ENCODE assay signal across 8 cellular contexts in genomic region chr5:140595538-140595937, GRCh38. TPM values are rescaled to one million over a fixed set of nuclear protein-coding genes. Genes with fewer than 3 reads are reported as not detected.
DNase-seq lines count a peak whose midpoint lies in the region; ATAC-seq and TF ChIP-seq lines count a peak whose summit lies in the region.
"Had no signal": no experiment of that assay in that cellular context is flagged by ENCODE, and none has a peak within 500 bp of the region (broad histone marks: within the 10 kb centered on the region; RNA-seq: fewer than 3 reads in every experiment).

No MANE protein-coding gene starts in this region.

- H3K27me3 ChIP-seq in thoracic aorta (replicated peaks; ENCODE audit: insufficient read depth) = no peaks in the 10 kb centered on the region
- no peaks in the 10 kb centered on the region for H3K27me3 ChIP-seq in CD8-positive, alpha-beta T cell (ENCODE audit: insufficient read depth, low read length)

- TF ChIP-seq CTCF in thoracic aorta (IDR thresholded peaks at IDR 0.05) = no peak
- TF ChIP-seq CTCF in CD8-positive, alpha-beta T cell (IDR thresholded peaks at IDR 0.05) = no peak

- ATAC-seq in Right ventricle myocardium superior (ENCODE audit: poor library complexity) (peak; percentile 86), thoracic aorta (ENCODE audit: insufficient number of reproducible peaks, low FRiP score, low read depth) (no peak), HG03571 (IDR thresholded peaks at IDR 0.05; ENCODE audit: unreplicated experiment) (no peak)
- ATAC-seq in CD8-positive, alpha-beta T cell = no peak

- CTCF ChIA-PET in CD8-positive, alpha-beta T cell (lab: Charles Lee) = no interaction called here

- H3K4me1 ChIP-seq in thoracic aorta (ENCODE audit: control insufficient read depth in 1 of 2, low read depth in 2 of 2) = peaks cover 0 to 12% of the 10 kb centered on the region in 2 donors
- no peaks in the 10 kb centered on the region for H3K4me1 ChIP-seq in CD8-positive, alpha-beta T cell (ENCODE audit: insufficient read depth, low read length)

- no peaks in the 10 kb centered on the region for H3K4me1 Mint-ChIP-seq in CD8-positive, alpha-beta T cell (ENCODE audit: low read depth)

- H3K4me3 ChIP-seq in thoracic aorta = peak overlapping the region; percentile 15
- no peak overlapping the region for H3K4me3 ChIP-seq in CD8-positive, alpha-beta T cell (ENCODE audit: low read depth, low read length)

- no peaks in the 10 kb centered on the region for H3K9me3 ChIP-seq in thoracic aorta
- H3K9me3 ChIP-seq in CD8-positive, alpha-beta T cell (ENCODE audit: low read length) = no peaks in the 10 kb centered on the region

- DNase-seq in NCI-H1436 (lab: John Stamatoyannopoulos, UW) (peak; percentile 2), NCI-H1436 treated with DMSO at 0.1 percent for 48 hours (lab: John Stamatoyannopoulos, UW) (no peak), Right ventricle myocardium superior (no peak), thoracic aorta (ENCODE audit: low spot score) (no peak)
- no peak for DNase-seq in CD8-positive, alpha-beta T cell
- DNase-seq: 8988T; stimulated activated CD4-positive, alpha-beta T cell treated with anti-CD3 and anti-CD28 coated beads, Interleukin-4, amount 100 ng/mL, for 24 hours had no signal

- H3K36me3 ChIP-seq in thoracic aorta = no peaks in the 10 kb centered on the region
- no peaks in the 10 kb centered on the region for H3K36me3 ChIP-seq in CD8-positive, alpha-beta T cell (ENCODE audit: insufficient read depth, low read length)

- peaks cover 7% of the 10 kb centered on the region for H3K27me3 Mint-ChIP-seq in CD8-positive, alpha-beta T cell (ENCODE audit: low read depth)

- intact Hi-C loops in Right ventricle myocardium superior (cut with DNase I) = no loop called here
- intact Hi-C loops in CD8-positive, alpha-beta T cell (cut with DNase I, micrococcal nuclease) = no loop called here

- H3K4me3 Mint-ChIP-seq in CD8-positive, alpha-beta T cell = no peak overlapping the region

- POLR2A ChIA-PET in CD8-positive, alpha-beta T cell (lab: Charles Lee) = no interaction called here

- H3K27ac ChIP-seq in thoracic aorta = peak overlapping the region in 1 of 2 donors; percentile 4
- no peak overlapping the region for H3K27ac ChIP-seq in CD8-positive, alpha-beta T cell (ENCODE audit: low read depth, low read length)

- no peaks in the 10 kb centered on the region for H3K9me3 Mint-ChIP-seq in CD8-positive, alpha-beta T cell

- no peaks in the 10 kb centered on the region for H3K36me3 Mint-ChIP-seq in CD8-positive, alpha-beta T cell

- no peak overlapping the region for H3K27ac Mint-ChIP-seq in CD8-positive, alpha-beta T cell

RNA-seq across cellular contexts. Expression of gene SLC35A4, which starts 30.9 kb away (rescaled TPM):
- total RNA-seq in Right ventricle myocardium superior (81.4 TPM), thoracic aorta (10 to 100 TPM; 21.7 to 40.2 TPM)
- 10 to 100 TPM; 14.8 to 19.4 TPM for total RNA-seq in CD8-positive, alpha-beta T cell

RNA-seq across cellular contexts. Expression of gene APBB3, which starts 31.1 kb away (rescaled TPM):
- 10.2 TPM for total RNA-seq in Right ventricle myocardium superior
- total RNA-seq in thoracic aorta = 10 to 100 TPM; 31.3 to 34.9 TPM
- 10 to 100 TPM; 51.0 to 51.7 TPM for total RNA-seq in CD8-positive, alpha-beta T cell

RNA-seq across cellular contexts. Expression of gene CD14, which starts 37.4 kb away (rescaled TPM):
- total RNA-seq in Right ventricle myocardium superior = 37.7 TPM
- 100 to 1,000 TPM in 1 of 2 donors, 10 to 100 TPM in 1; 96.6 to 235 TPM for total RNA-seq in thoracic aorta
- under 1 TPM; 0.49 to 0.56 TPM for total RNA-seq in CD8-positive, alpha-beta T cell

RNA-seq across cellular contexts. Expression of gene SRA1, which starts 38.3 kb away (rescaled TPM):
- total RNA-seq in Right ventricle myocardium superior (23.1 TPM), thoracic aorta (10 to 100 TPM; 29.6 to 34.3 TPM)
- 10 to 100 TPM; 33.7 to 37.2 TPM for total RNA-seq in CD8-positive, alpha-beta T cell

RNA-seq across cellular contexts. Expression of gene TMCO6, which starts 43.7 kb away (rescaled TPM):
- 4.0 TPM for total RNA-seq in Right ventricle myocardium superior
- 10 to 100 TPM; 11.4 to 13.5 TPM for total RNA-seq in thoracic aorta
- 10 to 100 TPM; 16.7 to 20.6 TPM for total RNA-seq in CD8-positive, alpha-beta T cell

Comparison
In these comparisons a context has a peak if more than half of its experiments do, and no peak if none do; other contexts are left out.
1. RNA of gene CD14, which starts 37.4 kb away (total RNA-seq): 96.6 to 235 TPM in thoracic aorta and 37.7 TPM in Right ventricle myocardium superior (single experiment); 0.49 to 0.56 TPM in CD8-positive, alpha-beta T cell; every median in the first group is over 10 times any median in the second.